Comparison of ENCODE assay signal across 23 cellular contexts in genomic region chr3:8482263-8482662, GRCh38. TPM values are rescaled to one million over a fixed set of nuclear protein-coding genes. Genes with fewer than 3 reads are reported as not detected.
A peak's percentile ranks its signal among the peaks of the same experiment; 100 is the strongest.
DNase-seq lines count a peak whose midpoint lies in the region; ATAC-seq, FAIRE-seq and TF ChIP-seq lines count a peak whose summit lies in the region.
"Had no signal": no experiment of that assay in that cellular context is flagged by ENCODE, and none has a peak within 500 bp of the region (broad histone marks: within the 10 kb centered on the region; RNA-seq: fewer than 3 reads in every experiment).

No MANE protein-coding gene starts in this region.

- H3K4me1 ChIP-seq in left ventricle myocardium inferior = peaks cover 54% of the 10 kb centered on the region
- peaks cover 28% of the 10 kb centered on the region for H3K4me1 ChIP-seq in upper lobe of right lung

- FAIRE-seq in urothelium cell line (lab: Jason Lieb, UNC) = no peak
- FAIRE-seq: kidney had no signal

- no peaks in the 10 kb centered on the region for H3K27me3 Mint-ChIP-seq in osteocyte (ENCODE audit: unreplicated experiment)
- H3K27me3 Mint-ChIP-seq: activated naive CD8-positive, alpha-beta T cell treated with anti-CD3 and anti-CD28 coated beads, Interleukin-2, amount 10 ng/mL, durations not matched to agents 7 days and 5 days; central memory CD8-positive, alpha-beta T cell had no signal

- DNase-seq in NCI-H748 (lab: John Stamatoyannopoulos, UW; ENCODE audit: unreplicated experiment) (peak; percentile 53), NCI-H748 treated with DMSO at 0.1 percent for 48 hours (lab: John Stamatoyannopoulos, UW) (no peak), left ventricle myocardium inferior (no peak), osteocyte (ENCODE audit: extremely low spot score, unreplicated experiment) (no peak), upper lobe of right lung (no peak), urothelium cell line (ENCODE audit: low spot score) (no peak), hippocampal formation (lab: John Stamatoyannopoulos, UW) (no peak)
- DNase-seq: 8988T; activated CD4-positive, alpha-beta T cell treated with anti-CD3 and anti-CD28 coated beads, Interleukin-2, amount 50 U/mL, for 4 hours; activated naive CD8-positive, alpha-beta T cell treated with anti-CD3 and anti-CD28 coated beads, Interleukin-2, amount 10 ng/mL, durations not matched to agents 7 days and 5 days; activated T-cell treated with anti-CD3 and anti-CD28 coated beads, Interleukin-2, amount 50 U/mL, for 72 hours; C1 segment of cervical spinal cord; DMS53; glutamatergic neuron; Kasumi-1; kidney; NCI-H146; NCI-H510A treated with DMSO at 0.1 percent for 48 hours; PC-3; stimulated activated CD4-positive, alpha-beta T cell treated with anti-CD3 and anti-CD28 coated beads, Interleukin-2, amount 100 ng/mL, for 24 hours had no signal

- H3K27ac ChIP-seq in left ventricle myocardium inferior (replicated peaks) (peak overlapping the region; percentile 78), upper lobe of right lung (peak overlapping the region; percentile 73)
- H3K27ac ChIP-seq: epithelial cell of prostate had no signal

- H3K36me3 ChIP-seq in left ventricle myocardium inferior = no peaks in the 10 kb centered on the region
- H3K36me3 ChIP-seq in upper lobe of right lung = no peaks in the 10 kb centered on the region

- no peak overlapping the region for H3K4me3 ChIP-seq in left ventricle myocardium inferior
- no peak overlapping the region for H3K4me3 ChIP-seq in upper lobe of right lung

- intact Hi-C loops in left ventricle myocardium inferior (cut with micrococcal nuclease) (no loop called here), upper lobe of right lung (cut with DNase I) (no loop called here)

- peaks cover 20% of the 10 kb centered on the region for H3K9me3 Mint-ChIP-seq in osteocyte (ENCODE audit: unreplicated experiment)
- H3K9me3 Mint-ChIP-seq: activated naive CD8-positive, alpha-beta T cell treated with anti-CD3 and anti-CD28 coated beads, Interleukin-2, amount 10 ng/mL, durations not matched to agents 7 days and 5 days; activated T-cell treated with anti-CD3 and anti-CD28 coated beads, Interleukin-2, amount 50 U/mL, for 72 hours; central memory CD8-positive, alpha-beta T cell had no signal

- H3K27ac Mint-ChIP-seq in osteocyte (ENCODE audit: unreplicated experiment) = peak overlapping the region; percentile 78
- H3K27ac Mint-ChIP-seq: activated naive CD8-positive, alpha-beta T cell treated with anti-CD3 and anti-CD28 coated beads, Interleukin-2, amount 10 ng/mL, durations not matched to agents 7 days and 5 days; activated T-cell treated with anti-CD3 and anti-CD28 coated beads, Interleukin-2, amount 50 U/mL, for 72 hours had no signal

- TF ChIP-seq CTCF in left ventricle myocardium inferior (IDR thresholded peaks at IDR 0.05; ENCODE audit: borderline replicate concordance) (no peak), osteocyte (IDR thresholded peaks at IDR 0.05) (no peak), upper lobe of right lung (IDR thresholded peaks at IDR 0.05) (no peak)

- H3K27me3 ChIP-seq in left ventricle myocardium inferior (ENCODE audit: low read depth) = no peaks in the 10 kb centered on the region
- H3K27me3 ChIP-seq in upper lobe of right lung = no peaks in the 10 kb centered on the region

- ATAC-seq in upper lobe of right lung = no peak
- no peak for ATAC-seq in HG02981 (IDR thresholded peaks at IDR 0.05; ENCODE audit: unreplicated experiment)
- ATAC-seq: activated T-cell treated with anti-CD3 and anti-CD28 coated beads, Interleukin-2, amount 50 U/mL, for 72 hours had no signal

- H3K36me3 Mint-ChIP-seq in osteocyte (ENCODE audit: unreplicated experiment) = peaks cover 9% of the 10 kb centered on the region
- H3K36me3 Mint-ChIP-seq: activated naive CD8-positive, alpha-beta T cell treated with anti-CD3 and anti-CD28 coated beads, Interleukin-2, amount 10 ng/mL, durations not matched to agents 7 days and 5 days had no signal

- H3K9me3 ChIP-seq in left ventricle myocardium inferior (replicated peaks) (peaks cover 7% of the 10 kb centered on the region), upper lobe of right lung (no peaks in the 10 kb centered on the region)

- H3K4me1 Mint-ChIP-seq in osteocyte (ENCODE audit: unreplicated experiment) = peaks cover 59% of the 10 kb centered on the region
- H3K4me1 Mint-ChIP-seq: activated naive CD8-positive, alpha-beta T cell treated with anti-CD3 and anti-CD28 coated beads, Interleukin-2, amount 10 ng/mL, durations not matched to agents 7 days and 5 days; central memory CD8-positive, alpha-beta T cell had no signal

- no peak overlapping the region for H3K4me3 Mint-ChIP-seq in osteocyte (ENCODE audit: unreplicated experiment)
- H3K4me3 Mint-ChIP-seq: activated naive CD8-positive, alpha-beta T cell treated with anti-CD3 and anti-CD28 coated beads, Interleukin-2, amount 10 ng/mL, durations not matched to agents 7 days and 5 days; activated T-cell treated with anti-CD3 and anti-CD28 coated beads, Interleukin-2, amount 50 U/mL, for 72 hours; central memory CD8-positive, alpha-beta T cell had no signal

RNA-seq across cellular contexts. Expression of gene LMCD1, which starts 19.4 kb away (rescaled TPM):
- 72.9 TPM for total RNA-seq in left ventricle myocardium inferior
- total RNA-seq in osteocyte = 135 and 136 TPM in 2 replicates
- 174 TPM for total RNA-seq in upper lobe of right lung
